Comparison of ENCODE assay signal across 32 cellular contexts in genomic region chr3:15873415-15873814, GRCh38.
"Had no signal": no experiment of that assay in that cellular context is flagged by ENCODE, and none has a peak within 500 bp of the region (broad histone marks: within the 10 kb centered on the region; RNA-seq: fewer than 3 reads in every experiment).

No MANE protein-coding gene starts in this region.

- H3K36me3 ChIP-seq: MG63 had no signal

- H3K9ac ChIP-seq: KMS-11 had no signal

- H3K27ac ChIP-seq: KMS-11 had no signal

- H3K9me3 ChIP-seq: MG63 had no signal

- H3K4me2 ChIP-seq: KMS-11 had no signal

- DNase-seq: Karpas-422, Kasumi-1, KG1, MG63, MM.1S, MV-4-11, NCI-H1048, NCI-H1092, NCI-H1092 treated with DMSO at 0.1 percent for 48 hours, NCI-H1105, NCI-H1105 treated with DMSO at 0.1 percent for 48 hours, NCI-H1417 treated with DMSO at 0.1 percent for 48 hours, NCI-H1436, NCI-H1436 treated with DMSO at 0.1 percent for 48 hours, NCI-H146, NCI-H1694, NCI-H1694 treated with DMSO at 0.1 percent for 48 hours, NCI-H187, NCI-H187 treated with DMSO at 0.1 percent for 48 hours, NCI-H2029, NCI-H2029 treated with DMSO at 0.1 percent for 48 hours, NCI-H2081, NCI-H2081 treated with DMSO at 0.1 percent for 48 hours, NCI-H2107, NCI-H2171, NCI-H2171 treated with DMSO at 0.1 percent for 48 hours, NCI-H2227 treated with DMSO at 0.1 percent for 48 hours, NCI-H226, NCI-H345, NCI-H446, NCI-H446 treated with DMSO at 0.1 percent for 48 hours had no signal

- H3K4me3 ChIP-seq: MG63 had no signal

- H3K27me3 ChIP-seq: MG63 had no signal
